26 cellular contexts compared by ENCODE assay signal in the genomic region with DNA sequence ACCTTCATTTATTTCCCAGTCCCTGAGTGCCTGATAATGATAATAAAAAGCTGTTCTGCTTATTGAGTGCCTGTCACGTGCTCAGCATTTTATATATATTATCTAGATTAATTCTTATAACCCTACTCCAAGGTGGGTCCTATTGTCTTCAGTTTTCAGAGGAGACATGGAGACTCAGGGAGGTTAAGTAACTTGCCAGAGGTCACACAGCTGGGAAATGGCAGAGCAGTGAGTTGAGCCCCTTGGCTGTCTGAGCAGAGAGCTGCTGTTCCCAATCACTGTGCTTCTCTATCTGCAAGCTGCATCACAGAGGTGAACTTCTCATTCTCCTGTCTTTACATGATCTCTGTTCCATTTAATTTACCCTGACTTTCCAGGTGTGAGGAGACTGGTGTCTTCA.
"Had no signal": no experiment of that assay in that cellular context is flagged by ENCODE, and none has a peak within 500 bp of the region (broad histone marks: within the 10 kb centered on the region; RNA-seq: fewer than 3 reads in every experiment).

No MANE protein-coding gene starts in this region.

- H3K4me3 ChIP-seq: esophagus squamous epithelium, lower lobe of right lung, mucosa of descending colon, smooth muscle cell, suprapubic skin, transverse colon, vagina had no signal

- H2AFZ ChIP-seq: parathyroid adenoma had no signal

- H3K4me1 ChIP-seq: esophagus squamous epithelium, lower lobe of right lung, parathyroid adenoma, suprapubic skin, transverse colon had no signal

- H3K27ac ChIP-seq: esophagus squamous epithelium, lower lobe of right lung, parathyroid adenoma, suprapubic skin, transverse colon had no signal

- H3K9me3 Mint-ChIP-seq: effector memory CD8-positive, alpha-beta T cell; memory B cell; mesothelial cell of epicardium; naive B cell; natural killer cell treated with Interleukin-12 subunit alpha and Interleukin-12 subunit beta and Interleukin-15 and Interleukin-18, amount 100 ng/mL, for 72 hours; neural crest cell; stimulated activated naive CD8-positive, alpha-beta T cell treated with anti-CD3 and anti-CD28 coated beads, Interleukin-15, amount 100 ng/mL, for 72 hours had no signal

- H3K27me3 ChIP-seq: transverse colon, vagina had no signal

- H3K36me3 Mint-ChIP-seq: memory B cell; mesothelial cell of epicardium; naive B cell; natural killer cell treated with Interleukin-12 subunit alpha and Interleukin-12 subunit beta and Interleukin-15 and Interleukin-18, amount 100 ng/mL, for 72 hours had no signal

- H3K9me3 ChIP-seq: esophagus squamous epithelium, lower lobe of right lung, mucosa of descending colon, suprapubic skin, transverse colon, vagina had no signal

- H3K4me3 Mint-ChIP-seq: effector memory CD8-positive, alpha-beta T cell; memory B cell; mesothelial cell of epicardium; naive B cell; natural killer cell treated with Interleukin-12 subunit alpha and Interleukin-12 subunit beta and Interleukin-15 and Interleukin-18, amount 100 ng/mL, for 72 hours; neural crest cell; stimulated activated naive CD8-positive, alpha-beta T cell treated with anti-CD3 and anti-CD28 coated beads, Interleukin-15, amount 100 ng/mL, for 72 hours had no signal

- DNase-seq: cortex of kidney; effector memory CD8-positive, alpha-beta T cell; erythroblast; esophagus squamous epithelium; head of caudate nucleus; left ventricle myocardium superior; lower lobe of right lung; mucosa of descending colon; naive B cell; stimulated activated CD4-positive, alpha-beta T cell treated with anti-CD3 and anti-CD28 coated beads, Interleukin-12 subunit alpha, Interleukin-12 subunit beta, amount 100 ng/mL, for 4 hours; stimulated activated CD4-positive, alpha-beta T cell treated with anti-CD3 and anti-CD28 coated beads, Interleukin-1b, Interleukin-23, amount 100 ng/mL, for 48 hours; stimulated activated CD4-positive, alpha-beta T cell treated with anti-CD3 and anti-CD28 coated beads, Interleukin-4, amount 100 ng/mL, for 1 hour; stimulated activated CD8-positive, alpha-beta memory T cell treated with anti-CD3 and anti-CD28 coated beads, Interleukin-4, amount 100 ng/mL, for 48 hours; stimulated activated naive CD4-positive, alpha-beta T cell; stimulated activated naive CD8-positive, alpha-beta T cell treated with anti-CD3 and anti-CD28 coated beads, Interleukin-15, amount 100 ng/mL, for 72 hours; transverse colon had no signal

- H3K4me2 ChIP-seq: smooth muscle cell had no signal

- H3K4me1 Mint-ChIP-seq: memory B cell; naive B cell; stimulated activated naive CD8-positive, alpha-beta T cell treated with anti-CD3 and anti-CD28 coated beads, Interleukin-15, amount 100 ng/mL, for 72 hours had no signal

- H3K36me3 ChIP-seq: esophagus squamous epithelium, lower lobe of right lung, suprapubic skin, transverse colon, vagina had no signal

- H3K27ac Mint-ChIP-seq: effector memory CD8-positive, alpha-beta T cell; memory B cell; mesothelial cell of epicardium; naive B cell; natural killer cell treated with Interleukin-12 subunit alpha and Interleukin-12 subunit beta and Interleukin-15 and Interleukin-18, amount 100 ng/mL, for 72 hours; progenitor cell of endocrine pancreas; stimulated activated naive CD8-positive, alpha-beta T cell treated with anti-CD3 and anti-CD28 coated beads, Interleukin-15, amount 100 ng/mL, for 72 hours had no signal

- ATAC-seq: effector memory CD8-positive, alpha-beta T cell; left ventricle myocardium superior; lower lobe of right lung; mucosa of descending colon; natural killer cell treated with Interleukin-12 subunit alpha and Interleukin-12 subunit beta and Interleukin-15 and Interleukin-18, amount 100 ng/mL, for 72 hours; sciatic nerve; stimulated activated naive CD8-positive, alpha-beta T cell treated with anti-CD3 and anti-CD28 coated beads, Interleukin-15, amount 100 ng/mL, for 72 hours had no signal

- H3K79me2 ChIP-seq: parathyroid adenoma had no signal

- H3K9ac ChIP-seq: parathyroid adenoma had no signal
